In the genomic region with DNA sequence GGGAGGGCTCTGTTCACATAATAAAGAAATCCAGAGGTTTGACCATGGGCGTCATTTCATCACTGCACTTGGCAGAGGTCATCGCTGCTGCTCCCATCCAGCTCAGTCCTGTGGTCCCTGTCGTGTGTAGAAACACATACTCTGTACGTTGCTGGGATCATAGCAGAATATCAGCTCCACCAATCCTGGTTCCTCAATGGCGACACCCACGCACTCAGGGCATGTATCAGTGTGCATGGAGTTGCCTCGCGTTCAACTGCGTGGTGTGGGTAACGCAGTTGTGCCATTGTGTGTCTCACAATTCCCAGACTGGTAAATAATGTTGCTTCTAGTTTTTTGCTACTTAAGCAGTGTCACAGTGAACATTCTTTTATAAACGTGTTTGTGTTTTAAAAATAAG, we compare ENCODE assay signal across 20 cellular contexts.
DNase-seq lines count a peak whose midpoint lies in the region; ATAC-seq, FAIRE-seq and TF ChIP-seq lines count a peak whose summit lies in the region.
"Had no signal": no experiment of that assay in that cellular context is flagged by ENCODE, and none has a peak within 500 bp of the region (broad histone marks: within the 10 kb centered on the region; RNA-seq: fewer than 3 reads in every experiment).

No MANE protein-coding gene starts in this region.

- no peaks in the 10 kb centered on the region for H3K36me3 ChIP-seq in A673 (ENCODE audit: insufficient read depth, low read length, poor library complexity, severe bottlenecking)
- no peaks in the 10 kb centered on the region for H3K36me3 ChIP-seq in neuronal stem cell (replicated peaks in 1 of 2; ENCODE audit: control insufficient read depth in 2 of 2, insufficient read depth in 2 of 2, low read length in 2 of 2)

- H3K9me3 Mint-ChIP-seq in nephron progenitor cell: peaks cover 10% of the 10 kb centered on the region
- H3K9me3 Mint-ChIP-seq: CD4-positive, CD25-positive, alpha-beta regulatory T cell had no signal

- no peak overlapping the region for H3K27ac Mint-ChIP-seq in nephron progenitor cell
- H3K27ac Mint-ChIP-seq: B cell; CD8-positive, alpha-beta memory T cell had no signal

- H2BK15ac ChIP-seq in neuronal stem cell (ENCODE audit: low read length): no peak overlapping the region

- no CpG with 5 or more reads among the region's 11 CpGs for WGBS in neuronal stem cell (ENCODE audit: extremely low coverage in 2 of 2, insufficient read length in 2 of 2, insufficient replicate concordance in 1 of 2), 2 donors

- no peak overlapping the region for H2AK5ac ChIP-seq in neuronal stem cell (ENCODE audit: low read depth, low read length)

- CTCF ChIA-PET in A673 (lab: Charles Lee): no interaction called here

- peaks cover 12% of the 10 kb centered on the region for H3K4me1 Mint-ChIP-seq in nephron progenitor cell
- H3K4me1 Mint-ChIP-seq: CD4-positive, CD25-positive, alpha-beta regulatory T cell; CD8-positive, alpha-beta memory T cell had no signal

- no peak overlapping the region for H2BK120ac ChIP-seq in neuronal stem cell (ENCODE audit: low read depth, low read length)

- H2BK5ac ChIP-seq in neuronal stem cell (ENCODE audit: low read length): no peak overlapping the region

- no peak overlapping the region for H3K4me2 ChIP-seq in neuronal stem cell (ENCODE audit: insufficient read depth, low read length, poor library complexity, severe bottlenecking)

- H3K27me3 Mint-ChIP-seq in nephron progenitor cell (ENCODE audit: low read depth, poor library complexity): no peaks in the 10 kb centered on the region
- H3K27me3 Mint-ChIP-seq: B cell; CD4-positive, CD25-positive, alpha-beta regulatory T cell; CD8-positive, alpha-beta memory T cell had no signal

- H2BK12ac ChIP-seq in neuronal stem cell (ENCODE audit: low read length): no peak overlapping the region

- H4K8ac ChIP-seq in neuronal stem cell (ENCODE audit: low read depth, low read length): peak overlapping the region; percentile 99

- peaks cover 8% of the 10 kb centered on the region for H3K36me3 Mint-ChIP-seq in nephron progenitor cell (ENCODE audit: low read depth)
- H3K36me3 Mint-ChIP-seq: CD8-positive, alpha-beta memory T cell had no signal

- TF ChIP-seq POLR2A in NB4 (IDR thresholded peaks at IDR 0.05; ENCODE audit: extremely low read depth, insufficient read length): no peak

- no peak overlapping the region for H3K18ac ChIP-seq in neuronal stem cell (ENCODE audit: low read length)

- no peak overlapping the region for H3K4ac ChIP-seq in neuronal stem cell (ENCODE audit: low read length)

- FAIRE-seq in RCC 7860 (lab: Jason Lieb, UNC): no peak
- FAIRE-seq: D721Med, G401.6, GM12891, GM19239 had no signal

- BruUV-seq in A673 (replicated peaks; lab: Mats Ljungman, UMichigan): no TSS peak

- no peak for TF ChIP-seq CTCF in A673 (conservative IDR thresholded peaks at IDR 0.05; ENCODE audit: low read depth, low read length)
- TF ChIP-seq CTCF in NB4 (IDR thresholded peaks at IDR 0.05; ENCODE audit: low read depth, low read length): no peak
- no peak for TF ChIP-seq CTCF in nephron progenitor cell (IDR thresholded peaks at IDR 0.05)

- intact Hi-C loops in A673 (cut with micrococcal nuclease; ENCODE audit: unreplicated experiment): no loop called here

- no peaks in the 10 kb centered on the region for H3K4me1 ChIP-seq in A673 (ENCODE audit: insufficient read depth, low read length, poor library complexity, severe bottlenecking)
- H3K4me1 ChIP-seq in neuronal stem cell (ENCODE audit: control insufficient read depth in 2 of 2, insufficient read depth in 1 of 2, low read depth in 1 of 2, low read length in 2 of 2): peaks cover 5 to 13% of the 10 kb centered on the region in 2 donors
- H3K4me1 ChIP-seq: Caco-2 had no signal

- ATAC-seq in GM21528 (IDR thresholded peaks at IDR 0.05; ENCODE audit: low FRiP score, unreplicated experiment): no peak

- H4K91ac ChIP-seq in neuronal stem cell (ENCODE audit: low read depth, low read length, poor library complexity): no peak overlapping the region

- H3K27me3 ChIP-seq in A673 (replicated peaks; ENCODE audit: insufficient read depth, low read depth, low read length, poor library complexity) (no peaks in the 10 kb centered on the region), neuronal stem cell (ENCODE audit: control insufficient read depth in 3 of 3, insufficient read depth in 3 of 3, low read depth in 1 of 3, low read length in 3 of 3) (peaks cover 0 to 15% (median 0%) of the 10 kb centered on the region in 3 experiments)

- DNase-seq in A673 (ENCODE audit: low spot score) (peak; percentile 9), NB4 (ENCODE audit: low read depth) (peak; percentile 45), epidermal melanocyte (ENCODE audit: insufficient read length, low spot score) (peak; percentile 8), neuronal stem cell (ENCODE audit: low spot score) (no peak), nephron progenitor cell (no peak), NCI-H146 treated with DMSO at 0.1 percent for 48 hours (lab: John Stamatoyannopoulos, UW; ENCODE audit: unreplicated experiment) (no peak), RCC 7860 (ENCODE audit: low spot score) (no peak)
- DNase-seq: 8988T; C1 segment of cervical spinal cord; Caco-2; CD4-positive, CD25-positive, alpha-beta regulatory T cell; CD8-positive, alpha-beta memory T cell; GM23248; HCEC 1CT had no signal

- peak overlapping the region; percentile 83 for H3K9ac ChIP-seq in neuronal stem cell (ENCODE audit: low read depth, low read length, poor library complexity)
- H3K9ac ChIP-seq: GM23248 had no signal

- no peaks in the 10 kb centered on the region for H3K9me3 ChIP-seq in A673 (ENCODE audit: low read depth, low read length, poor library complexity, severe bottlenecking)
- peaks cover 0 to 4% of the 10 kb centered on the region in 2 donors for H3K9me3 ChIP-seq in neuronal stem cell (replicated peaks in 1 of 2; ENCODE audit: control insufficient read depth in 2 of 2, insufficient read depth in 1 of 2, low read depth in 1 of 2, low read length in 2 of 2)
- H3K9me3 ChIP-seq: Caco-2 had no signal

- H3K27ac ChIP-seq in A673 (ENCODE audit: low read depth, low read length, poor library complexity, severe bottlenecking) (no peak overlapping the region), neuronal stem cell (replicated peaks; ENCODE audit: low read length) (no peak overlapping the region)
- H3K27ac ChIP-seq: GM23248 had no signal

- H2AFZ ChIP-seq in neuronal stem cell (ENCODE audit: low read length): no peak overlapping the region
- H2AFZ ChIP-seq: GM23248 had no signal

- H3K79me1 ChIP-seq in neuronal stem cell (ENCODE audit: low read depth, low read length): no peaks in the 10 kb centered on the region

- H3K23ac ChIP-seq in neuronal stem cell (ENCODE audit: low read depth, low read length, poor library complexity): no peak overlapping the region

- H3K4me3 Mint-ChIP-seq in nephron progenitor cell: no peak overlapping the region
- H3K4me3 Mint-ChIP-seq: B cell; CD4-positive, CD25-positive, alpha-beta regulatory T cell; CD8-positive, alpha-beta memory T cell had no signal

- no peak overlapping the region for H3K14ac ChIP-seq in neuronal stem cell (ENCODE audit: low read length)

- POLR2A ChIA-PET in A673 (lab: Charles Lee; ENCODE audit: low non-redundant PET): no interaction called here

- H3K4me3 ChIP-seq in A673 (ENCODE audit: low read depth, low read length, poor library complexity, severe bottlenecking) (no peak overlapping the region), NB4 (ENCODE audit: low read depth, low read length) (no peak overlapping the region), neuronal stem cell (ENCODE audit: low read length in 2 of 2) (peak overlapping the region in 1 of 2 donors; percentile 55)
- H3K4me3 ChIP-seq: GM23248 had no signal

Comparison
In these comparisons a context has a peak if more than half of its experiments do, and no peak if none do; other contexts are left out.
1. DNase-seq: peak in A673 (single experiment), NB4 (single experiment) and epidermal melanocyte (single experiment); none in neuronal stem cell (single experiment), nephron progenitor cell (single experiment), NCI-H146 treated with DMSO at 0.1 percent for 48 hours (single experiment) and RCC 7860 (single experiment).